11 cellular contexts compared by ENCODE assay signal in the genomic region with DNA sequence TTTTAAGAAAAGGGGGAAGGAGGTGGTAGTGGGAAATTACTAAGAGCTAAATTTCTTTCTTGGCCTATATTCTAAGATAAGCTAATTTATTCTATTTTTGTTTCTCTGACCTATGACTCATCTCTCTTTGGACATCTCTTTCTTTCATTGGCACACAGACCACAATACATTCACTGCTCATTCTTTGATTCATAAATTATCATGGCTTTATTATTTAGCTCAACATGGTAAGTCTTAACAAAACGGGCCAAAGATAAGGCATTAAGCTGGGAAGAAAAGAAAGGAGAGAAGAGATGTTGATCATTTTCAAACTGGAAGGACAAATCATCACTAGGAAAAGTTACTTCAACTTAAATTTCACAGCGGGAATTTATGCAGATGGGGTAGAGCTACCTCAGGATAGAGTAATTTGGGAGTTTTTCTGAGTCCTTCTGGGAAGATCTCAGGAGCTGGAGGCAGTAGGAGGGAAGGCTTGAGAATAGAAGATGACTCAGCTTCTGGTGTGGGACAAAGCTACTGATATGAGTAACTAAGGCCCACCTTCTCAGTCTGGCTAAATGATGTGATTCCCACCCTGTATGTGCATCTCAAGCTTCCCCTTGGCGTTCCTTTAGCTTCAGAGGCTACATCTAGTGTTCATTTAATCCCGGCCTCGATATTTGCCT. TPM values are rescaled to one million over a fixed set of nuclear protein-coding genes. Genes with fewer than 3 reads are reported as not detected.
A peak's percentile ranks its signal among the peaks of the same experiment; 100 is the strongest.
DNase-seq lines count a peak whose midpoint lies in the region; ATAC-seq and TF ChIP-seq lines count a peak whose summit lies in the region.
"Had no signal": no experiment of that assay in that cellular context is flagged by ENCODE, and none has a peak within 500 bp of the region (broad histone marks: within the 10 kb centered on the region; RNA-seq: fewer than 3 reads in every experiment).

No MANE protein-coding gene starts in this region.

- CTCF ChIA-PET in AG04450 (lab: Charles Lee): interaction anchor here (0.7 to 1.2 kb wide), 3 partner anchors 11 to 763 kb away, joined by 3 to 4 read pairs (median 3); no protein-coding TSS in a partner anchor
- CTCF ChIA-PET in RWPE1 (lab: Yijun Ruan, JAX): interaction anchor here (0.6 kb wide), 1 partner anchor 763 kb away, joined by 3 read pairs; no protein-coding TSS in a partner anchor
- CTCF ChIA-PET in GM10248 (lab: Yijun Ruan, JAX): interaction anchor here (0.7 to 1.9 kb wide), 6 partner anchors 11 to 133 kb away, joined by 3 to 4 read pairs (median 3); no protein-coding TSS in a partner anchor

- H3K27ac ChIP-seq in AG04450 (ENCODE audit: low read depth, low read length) (peak overlapping the region; percentile 57), RWPE1 (no peak overlapping the region)
- H3K27ac ChIP-seq: spleen had no signal

- no peaks in the 10 kb centered on the region for H3K9me3 ChIP-seq in AG04450 (ENCODE audit: control insufficient read depth, insufficient read depth, low read length)
- H3K9me3 ChIP-seq: spleen had no signal

- POLR2A ChIA-PET in AG04450 (lab: Yijun Ruan, JAX) (interaction anchor here (0.7 kb wide), 1 partner anchor 9 kb away, joined by 7 read pairs; no protein-coding TSS in a partner anchor), RWPE1 (lab: Yijun Ruan, JAX; ENCODE audit: low non-redundant PET) (no interaction called here), GM10248 (lab: Yijun Ruan, JAX) (interaction anchor here (1.5 kb wide), 1 partner anchor 10 kb away, joined by 10 read pairs; no protein-coding TSS in a partner anchor)

- H3K27me3 ChIP-seq in AG04450 (ENCODE audit: control insufficient read depth, insufficient read depth, low read length): no peaks in the 10 kb centered on the region

- TF ChIP-seq CTCF in AG04450 (IDR thresholded peaks at IDR 0.05; ENCODE audit: low read depth, low read length) (no peak), RWPE1 (conservative IDR thresholded peaks at IDR 0.05; ENCODE audit: low read depth) (no peak), fibroblast of villous mesenchyme (IDR thresholded peaks at IDR 0.05; ENCODE audit: insufficient read depth, low read depth, low read length) (no peak), GM10248 (IDR thresholded peaks at IDR 0.05; ENCODE audit: control extremely low read depth, extremely low read depth, low read depth, missing control alignments) (no peak)

- ATAC-seq in GM18870 (IDR thresholded peaks at IDR 0.05; ENCODE audit: unreplicated experiment): no peak
- ATAC-seq in GM18907 (IDR thresholded peaks at IDR 0.05; ENCODE audit: unreplicated experiment): no peak

- no peak for DNase-seq in AG04450 (ENCODE audit: low read depth, low spot score)
- DNase-seq in HCEC 1CT: peak; percentile 84
- DNase-seq in RWPE1 (ENCODE audit: low spot score): peak; percentile 9
- peak; percentile 57 for DNase-seq in fibroblast of villous mesenchyme (ENCODE audit: low read depth)
- no peak for DNase-seq in GM10248 (ENCODE audit: extremely low spot score)
- no peak for DNase-seq in COLO668 (lab: John Stamatoyannopoulos, UW; ENCODE audit: unreplicated experiment)
- DNase-seq: amygdala, NCI-H345, spleen had no signal

- H3K4me3 ChIP-seq in AG04450 (ENCODE audit: low read depth, low read length) (no peak overlapping the region), fibroblast of villous mesenchyme (ENCODE audit: low read depth, low read length) (no peak overlapping the region)
- H3K4me3 ChIP-seq: spleen had no signal

RNA-seq across cellular contexts. Expression of a gene that starts 7.5 kb away (rescaled TPM):
- polyA plus RNA-seq in AG04450 (2011; rRNA removed): 198 and 275 TPM in 2 replicates
- 109 and 223 TPM in 2 replicates for polyA minus RNA-seq in AG04450 (2011; rRNA and poly(A)+ RNA removed)
- 86.3 and 139 TPM in 2 replicates for total RNA-seq in fibroblast of villous mesenchyme

Comparison
In these comparisons a context has a peak if more than half of its experiments do, and no peak if none do; other contexts are left out.
1. DNase-seq: peak in HCEC 1CT (single experiment), RWPE1 (single experiment) and fibroblast of villous mesenchyme (single experiment); none in AG04450 (single experiment), GM10248 (single experiment) and COLO668 (single experiment).